ENCODE assay signal across 11 cellular contexts in the genomic region with DNA sequence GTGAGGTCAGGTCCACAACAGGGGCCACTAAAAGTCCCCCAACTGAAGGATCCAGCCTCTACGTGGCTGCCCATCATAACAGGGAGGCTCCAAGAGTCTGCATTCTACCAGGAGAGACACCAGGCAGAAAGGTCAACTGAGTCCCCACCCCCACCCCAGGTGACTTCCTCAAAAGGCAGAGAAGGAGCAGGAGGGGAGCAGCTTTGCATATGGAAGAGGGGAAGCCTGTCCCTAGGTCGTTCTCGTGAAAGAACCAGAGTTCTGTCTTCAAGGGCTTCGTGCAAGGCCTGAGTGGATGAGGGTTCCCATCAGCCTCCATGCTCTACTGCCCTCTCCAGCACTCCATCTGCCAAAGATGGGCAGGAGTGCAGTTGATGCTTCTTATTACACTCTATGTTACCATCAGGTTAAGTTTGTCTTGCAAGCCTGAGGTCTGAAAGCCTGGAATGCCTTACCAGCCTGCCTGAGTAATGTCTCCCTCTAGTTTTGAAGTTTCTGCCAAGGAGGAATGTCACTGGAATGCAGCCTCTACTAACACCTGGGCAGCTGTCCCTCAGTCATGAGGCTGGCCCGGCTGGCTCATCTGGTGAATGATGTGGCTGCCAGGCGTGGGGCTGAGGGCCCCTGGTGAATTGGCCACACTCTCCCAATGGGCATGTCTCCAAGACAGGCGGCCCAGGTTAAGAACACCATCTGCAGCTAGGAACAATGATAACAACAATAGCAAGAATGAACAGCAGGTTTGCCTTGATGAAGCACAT. TPM values are rescaled to one million over a fixed set of nuclear protein-coding genes. Genes with fewer than 3 reads are reported as not detected.
DNase-seq lines count a peak whose midpoint lies in the region; ATAC-seq and TF ChIP-seq lines count a peak whose summit lies in the region.
"Had no signal": no experiment of that assay in that cellular context is flagged by ENCODE, and none has a peak within 500 bp of the region (broad histone marks: within the 10 kb centered on the region; RNA-seq: fewer than 3 reads in every experiment).

No MANE protein-coding gene starts in this region.

- no peaks in the 10 kb centered on the region for H3K9me2 ChIP-seq in GM23248 (ENCODE audit: insufficient read depth)
- H3K9me2 ChIP-seq in SU-DHL-6 (replicated peaks; ENCODE audit: insufficient read depth, low read length) = no peaks in the 10 kb centered on the region

- no peak for ATAC-seq in GM21367 (IDR thresholded peaks at IDR 0.05; ENCODE audit: unreplicated experiment)
- ATAC-seq in HG03432 (IDR thresholded peaks at IDR 0.05; ENCODE audit: unreplicated experiment) = no peak
- no peak for ATAC-seq in GM18861 (IDR thresholded peaks at IDR 0.05; ENCODE audit: unreplicated experiment)

- in situ Hi-C loops in GM23248 (cut with MboI) = no loop called here

- H3K79me2 ChIP-seq in GM23248 (ENCODE audit: insufficient read depth) (no peaks in the 10 kb centered on the region), SU-DHL-6 (ENCODE audit: insufficient read depth, low read length) (no peaks in the 10 kb centered on the region)

- peaks cover 39% of the 10 kb centered on the region for H3K4me1 ChIP-seq in GM23248 (ENCODE audit: insufficient read depth)

- H3K36me3 ChIP-seq in GM23248 (ENCODE audit: low read depth) (no peaks in the 10 kb centered on the region), SU-DHL-6 (ENCODE audit: low read length) (no peaks in the 10 kb centered on the region)

- no peaks in the 10 kb centered on the region for H3K9me3 ChIP-seq in GM23248 (ENCODE audit: low read depth)
- H3K9me3 ChIP-seq in SU-DHL-6 (ENCODE audit: insufficient read depth, low read length) = no peaks in the 10 kb centered on the region

- peak; percentile 22 for DNase-seq in AG08395 (ENCODE audit: low spot score)
- peak; percentile 48 for DNase-seq in GM23248
- peak; percentile 40 for DNase-seq in iris pigment epithelial cell (ENCODE audit: low read depth)
- no peak for DNase-seq in effector CD4-positive, alpha-beta T cell
- DNase-seq: immature natural killer cell, small intestine had no signal

- H3K4me3 ChIP-seq in GM23248 = no peak overlapping the region
- no peak overlapping the region for H3K4me3 ChIP-seq in SU-DHL-6 (ENCODE audit: insufficient read depth, low read length, poor library complexity, severe bottlenecking)
- H3K4me3 ChIP-seq: coronary artery had no signal

- TF ChIP-seq CTCF in SU-DHL-6 (IDR thresholded peaks at IDR 0.05; ENCODE audit: insufficient read depth, low read length, poor library complexity, severe bottlenecking) = no peak

- H4K20me1 ChIP-seq in GM23248 (ENCODE audit: insufficient read depth) (no peaks in the 10 kb centered on the region), SU-DHL-6 (ENCODE audit: low read depth, low read length) (no peaks in the 10 kb centered on the region)

- 39 to 46% methylated on average over 7 of the region's 7 CpGs for whole genome bisulfite sequencing in GM23248 (ENCODE audit: low coverage in 1 of 2, low lambda C conversion rate in 2 of 2, missing lambda C conversion rate in 2 of 2), 2 experiments

- H3K4me2 ChIP-seq in GM23248 (ENCODE audit: unreplicated experiment) (no peak overlapping the region), SU-DHL-6 (ENCODE audit: low read depth, low read length, poor library complexity, severe bottlenecking) (peak overlapping the region; percentile 82)

- H3K27me3 ChIP-seq in GM23248 (replicated peaks; ENCODE audit: insufficient read depth) (no peaks in the 10 kb centered on the region), SU-DHL-6 (ENCODE audit: low read length) (no peaks in the 10 kb centered on the region)

- H3K9ac ChIP-seq in GM23248 (no peak overlapping the region), SU-DHL-6 (ENCODE audit: low read length) (peak overlapping the region; percentile 74; the same call in 1 of the 2 replicates)

- H3K27ac ChIP-seq in GM23248 (no peak overlapping the region), SU-DHL-6 (ENCODE audit: low read depth, low read length) (peak overlapping the region; percentile 100)
- H3K27ac ChIP-seq: coronary artery had no signal

- H2AFZ ChIP-seq in GM23248 = no peak overlapping the region
- H2AFZ ChIP-seq in SU-DHL-6 (ENCODE audit: low read depth, low read length, severe bottlenecking) = no peak overlapping the region

- H3F3A ChIP-seq in GM23248 (ENCODE audit: insufficient read depth) = peaks cover 13% of the 10 kb centered on the region
- peaks cover 44% of the 10 kb centered on the region for H3F3A ChIP-seq in SU-DHL-6 (ENCODE audit: insufficient read depth)

RNA-seq across cellular contexts. Expression of a gene that starts 54.3 kb away (rescaled TPM):
- 5.1 and 5.3 TPM in 2 replicates for total RNA-seq in GM23248 (2014; rRNA removed; shearing (Covaris generic))
- polyA plus RNA-seq in GM23248 (2016; fragmentation: Nextera tagmentation; extraction: Ambion mirVana) = 21.6 and 24.2 TPM in 2 replicates
